ENCODE assay signal across 22 cellular contexts in genomic region chr3:76203578-76203977, GRCh38.
DNase-seq lines count a peak whose midpoint lies in the region; ATAC-seq and TF ChIP-seq lines count a peak whose summit lies in the region.
"Had no signal": no experiment of that assay in that cellular context is flagged by ENCODE, and none has a peak within 500 bp of the region (broad histone marks: within the 10 kb centered on the region; RNA-seq: fewer than 3 reads in every experiment).

No MANE protein-coding gene starts in this region.

- H3K4ac ChIP-seq in trophoblast cell (ENCODE audit: low read depth, low read length): no peak overlapping the region

- no peak overlapping the region for H2BK12ac ChIP-seq in trophoblast cell (ENCODE audit: low read length)

- BruUV-seq in PC-9 (replicated peaks; lab: Mats Ljungman, UMichigan): no TSS peak

- no peak for TF ChIP-seq POLR2A in esophagus muscularis mucosa (IDR thresholded peaks at IDR 0.05; ENCODE audit: low read depth)

- no peak overlapping the region for H3K4me2 ChIP-seq in PC-9
- H3K4me2 ChIP-seq in trophoblast cell (ENCODE audit: low read length): no peak overlapping the region

- H2AFZ ChIP-seq in PC-9 (no peak overlapping the region), trophoblast cell (ENCODE audit: insufficient read depth, low read length, poor library complexity) (no peak overlapping the region)
- H2AFZ ChIP-seq: GM23248 had no signal

- no peak overlapping the region for H2BK120ac ChIP-seq in trophoblast cell (ENCODE audit: insufficient read depth, low read length, poor library complexity)

- H4K8ac ChIP-seq in trophoblast cell (ENCODE audit: low read depth, low read length): no peak overlapping the region

- intact Hi-C loops in PC-9 (cut with micrococcal nuclease; ENCODE audit: unreplicated experiment): no loop called here
- intact Hi-C loops in esophagus muscularis mucosa (cut with DNase I): no loop called here

- POLR2A ChIA-PET in PC-9 (lab: Charles Lee; ENCODE audit: unreplicated experiment): no interaction called here

- H3K36me3 Mint-ChIP-seq in stimulated activated effector memory CD8-positive, alpha-beta T cell treated with anti-CD3 and anti-CD28 coated beads, Interleukin-12 subunit alpha, Interleukin-12 subunit beta, amount 100 ng/mL, for 72 hours: no peaks in the 10 kb centered on the region
- H3K36me3 Mint-ChIP-seq: CD4-positive, alpha-beta memory T cell had no signal

- no peaks in the 10 kb centered on the region for H3K36me3 ChIP-seq in PC-9 (ENCODE audit: low read depth)
- no peaks in the 10 kb centered on the region for H3K36me3 ChIP-seq in trophoblast cell (ENCODE audit: control insufficient read depth in 1 of 2, insufficient read depth in 2 of 2, low read length in 2 of 2)
- no peaks in the 10 kb centered on the region for H3K36me3 ChIP-seq in esophagus muscularis mucosa
- H3K36me3 ChIP-seq: BE2C had no signal

- H2BK5ac ChIP-seq in trophoblast cell (ENCODE audit: low read depth, low read length, poor library complexity): no peak overlapping the region

- no peak overlapping the region for H4K91ac ChIP-seq in trophoblast cell (ENCODE audit: low read depth, low read length)

- WGBS in trophoblast cell (ENCODE audit: extremely low coverage, insufficient coverage, insufficient read length): no CpG with 5 or more reads among the region's 12 CpGs
- WGBS in esophagus muscularis mucosa: 75% methylated on average over 12 of the region's 12 CpGs

- H3K27ac ChIP-seq in PC-9: no peak overlapping the region
- H3K27ac ChIP-seq in trophoblast cell (ENCODE audit: low read depth, low read length): no peak overlapping the region
- H3K27ac ChIP-seq in esophagus muscularis mucosa (replicated peaks in 1 of 4): no peak overlapping the region
- H3K27ac ChIP-seq: 22Rv1, GM23248 had no signal

- DNase-seq in NCI-H146 (lab: John Stamatoyannopoulos, UW) (peak; percentile 29), NCI-H146 treated with DMSO at 0.1 percent for 48 hours (lab: John Stamatoyannopoulos, UW; ENCODE audit: unreplicated experiment) (no peak), PC-9 (peak; percentile 0 to 66), iPS-NIHi7 (ENCODE audit: extremely low spot score) (peak; percentile 10), trophoblast cell (peak; percentile 59 to 61), esophagus muscularis mucosa (ENCODE audit: extremely low spot score) (no peak), HuH-7 (ENCODE audit: low spot score) (no peak)
- DNase-seq in stimulated activated effector memory CD8-positive, alpha-beta T cell treated with anti-CD3 and anti-CD28 coated beads, Interleukin-12 subunit alpha, Interleukin-12 subunit beta, amount 100 ng/mL, for 72 hours (ENCODE audit: low spot score in 2 of 2): no peak
- DNase-seq: BE2C; CD4-positive, alpha-beta memory T cell; DMS79; GM23248; HFFc6; Kasumi-1; NCI-H1417; NCI-H2029; NCI-H2171; NCI-H446 treated with DMSO at 0.1 percent for 48 hours; NCI-H82 had no signal

- no peak overlapping the region for H3K9ac ChIP-seq in trophoblast cell (ENCODE audit: low read length)
- H3K9ac ChIP-seq: GM23248 had no signal

- H2AK5ac ChIP-seq in trophoblast cell (ENCODE audit: low read length): no peak overlapping the region

- H3K4me3 ChIP-seq in PC-9 (no peak overlapping the region), trophoblast cell (ENCODE audit: low read depth, low read length) (no peak overlapping the region), esophagus muscularis mucosa (no peak overlapping the region)
- H3K4me3 ChIP-seq: GM23248 had no signal

- H3K27me3 ChIP-seq in PC-9 (ENCODE audit: insufficient read depth, low read depth) (no peaks in the 10 kb centered on the region), trophoblast cell (ENCODE audit: insufficient read depth, low read length) (no peaks in the 10 kb centered on the region), esophagus muscularis mucosa (no peaks in the 10 kb centered on the region)
- H3K27me3 ChIP-seq: BE2C had no signal

- H3K27ac Mint-ChIP-seq in stimulated activated effector memory CD8-positive, alpha-beta T cell treated with anti-CD3 and anti-CD28 coated beads, Interleukin-12 subunit alpha, Interleukin-12 subunit beta, amount 100 ng/mL, for 72 hours: no peak overlapping the region
- H3K27ac Mint-ChIP-seq: CD4-positive, alpha-beta memory T cell; HFFc6; IgD-negative memory B cell had no signal

- no peak for TF ChIP-seq CTCF in PC-9 (conservative IDR thresholded peaks at IDR 0.05)
- TF ChIP-seq CTCF in esophagus muscularis mucosa (IDR thresholded peaks at IDR 0.05): no peak

- no peaks in the 10 kb centered on the region; the same call in 1 of the 2 replicates for H4K20me1 ChIP-seq in PC-9 (ENCODE audit: insufficient read depth)

- no peak overlapping the region for H3K23ac ChIP-seq in trophoblast cell (ENCODE audit: low read length)

- CTCF ChIA-PET in PC-9 (lab: Charles Lee): no interaction called here

- no peak for ATAC-seq in stimulated activated effector memory CD8-positive, alpha-beta T cell treated with anti-CD3 and anti-CD28 coated beads, Interleukin-12 subunit alpha, Interleukin-12 subunit beta, amount 100 ng/mL, for 72 hours
- ATAC-seq: Panc1 had no signal

- no peaks in the 10 kb centered on the region for H3K79me1 ChIP-seq in trophoblast cell (ENCODE audit: low read length)

- H3K4me3 Mint-ChIP-seq in stimulated activated effector memory CD8-positive, alpha-beta T cell treated with anti-CD3 and anti-CD28 coated beads, Interleukin-12 subunit alpha, Interleukin-12 subunit beta, amount 100 ng/mL, for 72 hours: no peak overlapping the region
- H3K4me3 Mint-ChIP-seq: CD4-positive, alpha-beta memory T cell; HFFc6; IgD-negative memory B cell had no signal

- H3K9me3 ChIP-seq in PC-9 (ENCODE audit: insufficient read depth, low read depth) (peaks cover 4% of the 10 kb centered on the region; the same call in 1 of the 2 replicates), trophoblast cell (ENCODE audit: insufficient read depth, low read depth, low read length) (no peaks in the 10 kb centered on the region), esophagus muscularis mucosa (no peaks in the 10 kb centered on the region)
- H3K9me3 ChIP-seq: BE2C had no signal

- H3K4me1 Mint-ChIP-seq in stimulated activated effector memory CD8-positive, alpha-beta T cell treated with anti-CD3 and anti-CD28 coated beads, Interleukin-12 subunit alpha, Interleukin-12 subunit beta, amount 100 ng/mL, for 72 hours: no peaks in the 10 kb centered on the region
- H3K4me1 Mint-ChIP-seq: CD4-positive, alpha-beta memory T cell; IgD-negative memory B cell had no signal

- TF ChIP-seq EP300 in esophagus muscularis mucosa (IDR thresholded peaks at IDR 0.05): no peak

- no peak overlapping the region for H4K12ac ChIP-seq in trophoblast cell (ENCODE audit: low read depth, low read length)

- no peak overlapping the region for H3K14ac ChIP-seq in trophoblast cell (ENCODE audit: low read length)

- H3K9me2 ChIP-seq in PC-9 (ENCODE audit: insufficient read depth): no peaks in the 10 kb centered on the region

- H3K18ac ChIP-seq in trophoblast cell (ENCODE audit: low read length): no peak overlapping the region

- H3F3A ChIP-seq in PC-9 (ENCODE audit: insufficient read depth, low read depth): no peaks in the 10 kb centered on the region

- H3K79me2 ChIP-seq in PC-9 (ENCODE audit: low read depth) (no peaks in the 10 kb centered on the region), trophoblast cell (ENCODE audit: control insufficient read depth, insufficient read depth, low read length, poor library complexity) (no peaks in the 10 kb centered on the region)

- H3K4me1 ChIP-seq in PC-9 (replicated peaks; ENCODE audit: insufficient read depth) (no peaks in the 10 kb centered on the region), trophoblast cell (ENCODE audit: control insufficient read depth in 1 of 2, insufficient read depth in 2 of 2, low read length in 2 of 2) (no peaks in the 10 kb centered on the region), esophagus muscularis mucosa (no peaks in the 10 kb centered on the region)
- H3K4me1 ChIP-seq: BE2C had no signal

- peaks cover 24% of the 10 kb centered on the region for H3K9me3 Mint-ChIP-seq in stimulated activated effector memory CD8-positive, alpha-beta T cell treated with anti-CD3 and anti-CD28 coated beads, Interleukin-12 subunit alpha, Interleukin-12 subunit beta, amount 100 ng/mL, for 72 hours

Comparison
In these comparisons a context has a peak if more than half of its experiments do, and no peak if none do; other contexts are left out.
1. DNase-seq: peak in NCI-H146 (single experiment), PC-9 (2 of 2), iPS-NIHi7 (single experiment) and trophoblast cell (2 of 2); none in NCI-H146 treated with DMSO at 0.1 percent for 48 hours (single experiment), esophagus muscularis mucosa (single experiment), stimulated activated effector memory CD8-positive, alpha-beta T cell treated with anti-CD3 and anti-CD28 coated beads, Interleukin-12 subunit alpha, Interleukin-12 subunit beta, amount 100 ng/mL, for 72 hours (0 of 2) and HuH-7 (single experiment).